Comparison of ENCODE assay signal across 29 cellular contexts in genomic region chr10:93190377-93190776, GRCh38.
DNase-seq lines count a peak whose midpoint lies in the region; ATAC-seq, FAIRE-seq and TF ChIP-seq lines count a peak whose summit lies in the region.
"Had no signal": no experiment of that assay in that cellular context is flagged by ENCODE, and none has a peak within 500 bp of the region (broad histone marks: within the 10 kb centered on the region; RNA-seq: fewer than 3 reads in every experiment).

No MANE protein-coding gene starts in this region.

- no peak overlapping the region for H3K56ac ChIP-seq in H1 (replicated peaks; ENCODE audit: insufficient read length, low read depth, low read length)

- H3K9ac ChIP-seq in H1 (replicated peaks in 1 of 4; ENCODE audit: extremely low read depth in 1 of 4, low read depth in 3 of 4, low read length in 3 of 4), result no peak overlapping the region
- H3K9ac ChIP-seq: GM23248 had no signal

- H3K4me1 ChIP-seq in breast epithelium (no peaks in the 10 kb centered on the region), H1 (replicated peaks in 1 of 4; ENCODE audit: control insufficient read depth in 3 of 4, insufficient read depth in 4 of 4, low read length in 3 of 4) (peaks cover 0 to 3% (median 3%) of the 10 kb centered on the region in 4 experiments; a peak in 2 of 7 replicates), thyroid gland (peaks cover 4 to 10% of the 10 kb centered on the region in 2 donors)
- H3K4me1 ChIP-seq: gastrocnemius medialis had no signal

- no peaks in the 10 kb centered on the region for H3K9me3 Mint-ChIP-seq in MCF 10A (ENCODE audit: unreplicated experiment)
- H3K9me3 Mint-ChIP-seq in activated CD4-positive, alpha-beta T cell treated with anti-CD3 and anti-CD28 coated beads, Interleukin-2, amount 10 ng/mL, durations not matched to agents 7 days and 5 days, result no peaks in the 10 kb centered on the region
- H3K9me3 Mint-ChIP-seq: activated CD4-positive, alpha-beta T cell treated with anti-CD3 and anti-CD28 coated beads, Interleukin-2, amount 10 ng/mL, durations not matched to agents 24 days and 14 days; activated naive CD8-positive, alpha-beta T cell treated with anti-CD3 and anti-CD28 coated beads, Interleukin-2, amount 50 U/mL, for 24 hours; IgD-negative memory B cell; natural killer cell; stimulated activated naive CD8-positive, alpha-beta T cell treated with anti-CD3 and anti-CD28 coated beads, Interleukin-15, amount 100 ng/mL, for 72 hours had no signal

- TF ChIP-seq POLR2A in breast epithelium (IDR thresholded peaks at IDR 0.05), result no peak
- TF ChIP-seq POLR2A in H1 (IDR thresholded peaks at IDR 0.05; ENCODE audit: control extremely low read depth in 1 of 2, low read depth in 2 of 2, low read length in 2 of 2), result no peak
- no peak for TF ChIP-seq POLR2A in thyroid gland (IDR thresholded peaks at IDR 0.05)

- H3K36me3 ChIP-seq in breast epithelium (no peaks in the 10 kb centered on the region), H1 (ENCODE audit: control insufficient read depth in 2 of 4, insufficient read depth in 4 of 4, low read length in 3 of 4) (no peaks in the 10 kb centered on the region), thyroid gland (no peaks in the 10 kb centered on the region)
- H3K36me3 ChIP-seq: gastrocnemius medialis, MG63, tibial artery, WERI-Rb-1 had no signal

- no peak overlapping the region for H2AK5ac ChIP-seq in H1 (ENCODE audit: low read depth, low read length)

- no peak overlapping the region for H4K8ac ChIP-seq in H1 (ENCODE audit: extremely low read depth, insufficient read depth, low read length)

- no peaks in the 10 kb centered on the region for H3K23me2 ChIP-seq in H1 (ENCODE audit: low read depth, low read length)

- TF ChIP-seq CTCF in breast epithelium (IDR thresholded peaks at IDR 0.05) (no peak), MCF 10A (IDR thresholded peaks at IDR 0.05; ENCODE audit: unreplicated experiment) (no peak), H1 (IDR thresholded peaks at IDR 0.05; ENCODE audit: control extremely low read depth in 1 of 3, insufficient read depth in 1 of 3, low read depth in 1 of 3, low read length in 3 of 3) (no peak), thyroid gland (IDR thresholded peaks at IDR 0.05) (no peak)

- no peaks in the 10 kb centered on the region for H3K27me3 ChIP-seq in breast epithelium
- no peaks in the 10 kb centered on the region for H3K27me3 ChIP-seq in H1 (replicated peaks in 1 of 4; ENCODE audit: control insufficient read depth in 3 of 4, extremely low read depth in 1 of 4, insufficient read depth in 3 of 4, low read length in 3 of 4)
- no peaks in the 10 kb centered on the region for H3K27me3 ChIP-seq in thyroid gland
- H3K27me3 ChIP-seq: gastrocnemius medialis, MG63, tibial artery had no signal

- no peaks in the 10 kb centered on the region for H3K9me3 ChIP-seq in breast epithelium
- H3K9me3 ChIP-seq in H1 (ENCODE audit: insufficient read depth in 2 of 2, low read depth in 1 of 2, low read length in 1 of 2), result no peaks in the 10 kb centered on the region
- no peaks in the 10 kb centered on the region for H3K9me3 ChIP-seq in thyroid gland
- H3K9me3 ChIP-seq: gastrocnemius medialis, MG63, tibial artery had no signal

- WGBS in H1 (ENCODE audit: extremely low coverage in 1 of 2, insufficient coverage in 1 of 2, insufficient read length in 1 of 2, insufficient replicate concordance in 2 of 2, low coverage in 1 of 2, low lambda C conversion rate in 2 of 2, missing lambda C conversion rate in 1 of 2), 2 experiments, result 31% methylated on average over 3 of the region's 3 CpGs; no CpG with 5 or more reads in 1 of the 2 experiments
- whole genome bisulfite sequencing in thyroid gland, 2 donors, result 46 to 64% methylated on average over 2 to 3 of the region's 3 CpGs

- no peaks in the 10 kb centered on the region for H3K4me1 Mint-ChIP-seq in MCF 10A (ENCODE audit: insufficient read depth, unreplicated experiment)
- no peaks in the 10 kb centered on the region for H3K4me1 Mint-ChIP-seq in activated CD4-positive, alpha-beta T cell treated with anti-CD3 and anti-CD28 coated beads, Interleukin-2, amount 10 ng/mL, durations not matched to agents 7 days and 5 days
- H3K4me1 Mint-ChIP-seq: activated CD4-positive, alpha-beta T cell treated with anti-CD3 and anti-CD28 coated beads, Interleukin-2, amount 10 ng/mL, durations not matched to agents 24 days and 14 days; activated CD8-positive, alpha-beta memory T cell treated with anti-CD3 and anti-CD28 coated beads, Interleukin-2, amount 10 ng/mL, durations not matched to agents 7 days and 5 days; activated naive CD8-positive, alpha-beta T cell treated with anti-CD3 and anti-CD28 coated beads, Interleukin-2, amount 50 U/mL, for 24 hours; natural killer cell; stimulated activated naive CD8-positive, alpha-beta T cell treated with anti-CD3 and anti-CD28 coated beads, Interleukin-15, amount 100 ng/mL, for 72 hours had no signal

- FAIRE-seq in H1 (lab: Jason Lieb, UNC), result peak; percentile 52

- H3K4me3 ChIP-seq in breast epithelium (no peak overlapping the region), H1 (ENCODE audit: extremely low read depth in 1 of 4, insufficient read depth in 2 of 4, low read depth in 3 of 4, low read length in 4 of 4) (no peak overlapping the region), thyroid gland (replicated peaks in 1 of 3) (no peak overlapping the region)
- H3K4me3 ChIP-seq: dorsolateral prefrontal cortex, gastrocnemius medialis, GM23248, MG63, smooth muscle cell, tibial artery had no signal

- DNase-seq in breast epithelium (ENCODE audit: low spot score in 2 of 2), result no peak
- DNase-seq in MCF 10A (ENCODE audit: unreplicated experiment), result no peak
- DNase-seq in NOMO-1 treated with dmso at 0.1 percent for 144 hours (lab: John Stamatoyannopoulos, UW; ENCODE audit: unreplicated experiment), result peak; percentile 42
- no peak for DNase-seq in H1 (ENCODE audit: low read depth in 1 of 2, low spot score in 2 of 2)
- no peak for DNase-seq in thyroid gland
- no peak for DNase-seq in A172 (ENCODE audit: low spot score)
- no peak for DNase-seq in activated CD4-positive, alpha-beta T cell treated with anti-CD3 and anti-CD28 coated beads, Interleukin-2, amount 10 ng/mL, durations not matched to agents 7 days and 5 days
- DNase-seq: 8988T; activated CD4-positive, alpha-beta T cell treated with anti-CD3 and anti-CD28 coated beads, Interleukin-2, amount 10 ng/mL, durations not matched to agents 24 days and 14 days; activated CD8-positive, alpha-beta memory T cell treated with anti-CD3 and anti-CD28 coated beads, Interleukin-2, amount 10 ng/mL, durations not matched to agents 7 days and 5 days; activated naive CD8-positive, alpha-beta T cell treated with anti-CD3 and anti-CD28 coated beads, Interleukin-2, amount 50 U/mL, for 24 hours; activated T-cell treated with anti-CD3 and anti-CD28 coated beads, Interleukin-2, amount 50 U/mL, for 48 hours; cerebellar nuclear complex; dorsolateral prefrontal cortex; gastrocnemius medialis; GM23248; MG63; natural killer cell; NCI-H1694 treated with DMSO at 0.1 percent for 48 hours; NCI-H526; stimulated activated CD4-positive, alpha-beta T cell treated with anti-CD3 and anti-CD28 coated beads, Interleukin-1b, Interleukin-23, amount 100 ng/mL, for 48 hours; stimulated activated CD8-positive, alpha-beta memory T cell treated with anti-CD3 and anti-CD28 coated beads, Interleukin-4, amount 100 ng/mL, for 48 hours; stimulated activated naive CD8-positive, alpha-beta T cell treated with anti-CD3 and anti-CD28 coated beads, Interleukin-15, amount 100 ng/mL, for 72 hours; T-helper 9 cell; tibial artery; WERI-Rb-1 had no signal

- H2AFZ ChIP-seq in H1 (ENCODE audit: low read length), result no peak overlapping the region; the same call in 1 of the 2 replicates
- H2AFZ ChIP-seq: GM23248 had no signal

- intact Hi-C loops in breast epithelium (cut with DNase I; ENCODE audit: low total_unique reads), result no loop called here
- intact Hi-C loops in MCF 10A (cut with micrococcal nuclease), result no loop called here
- intact Hi-C loops in thyroid gland (cut with DNase I), result no loop called here

- no peaks in the 10 kb centered on the region for H3K27me3 Mint-ChIP-seq in MCF 10A (ENCODE audit: insufficient read depth, unreplicated experiment)
- peaks cover 2% of the 10 kb centered on the region for H3K27me3 Mint-ChIP-seq in activated CD4-positive, alpha-beta T cell treated with anti-CD3 and anti-CD28 coated beads, Interleukin-2, amount 10 ng/mL, durations not matched to agents 7 days and 5 days

- H3K79me2 ChIP-seq in H1 (ENCODE audit: control insufficient read depth in 1 of 2, insufficient read depth in 2 of 2, low read length in 2 of 2), result no peaks in the 10 kb centered on the region

- H2BK15ac ChIP-seq in H1 (ENCODE audit: low read length), result no peak overlapping the region

- no peak overlapping the region for H3K14ac ChIP-seq in H1 (ENCODE audit: insufficient read length)

- no peak overlapping the region for H3K27ac Mint-ChIP-seq in MCF 10A (ENCODE audit: low read depth, unreplicated experiment)
- H3K27ac Mint-ChIP-seq in activated CD4-positive, alpha-beta T cell treated with anti-CD3 and anti-CD28 coated beads, Interleukin-2, amount 10 ng/mL, durations not matched to agents 7 days and 5 days, result no peak overlapping the region
- H3K27ac Mint-ChIP-seq: activated CD4-positive, alpha-beta T cell treated with anti-CD3 and anti-CD28 coated beads, Interleukin-2, amount 10 ng/mL, durations not matched to agents 24 days and 14 days; activated CD8-positive, alpha-beta memory T cell treated with anti-CD3 and anti-CD28 coated beads, Interleukin-2, amount 10 ng/mL, durations not matched to agents 7 days and 5 days; activated naive CD8-positive, alpha-beta T cell treated with anti-CD3 and anti-CD28 coated beads, Interleukin-2, amount 50 U/mL, for 24 hours; natural killer cell; stimulated activated naive CD8-positive, alpha-beta T cell treated with anti-CD3 and anti-CD28 coated beads, Interleukin-15, amount 100 ng/mL, for 72 hours had no signal

- BruUV-seq in MCF 10A (replicated peaks; lab: Mats Ljungman, UMichigan), result no TSS peak

- H4K20me1 ChIP-seq in H1 (replicated peaks in 1 of 2; ENCODE audit: control insufficient read depth in 1 of 2, insufficient read depth in 2 of 2, low read length in 2 of 2), result no peaks in the 10 kb centered on the region

- no peak overlapping the region for H4K91ac ChIP-seq in H1 (replicated peaks; ENCODE audit: insufficient read length, low read length)

- H3K4me2 ChIP-seq in H1 (ENCODE audit: insufficient read depth in 1 of 2, low read depth in 2 of 2, low read length in 2 of 2), result no peak overlapping the region
- H3K4me2 ChIP-seq: smooth muscle cell had no signal

- H2BK120ac ChIP-seq in H1 (replicated peaks; ENCODE audit: low read depth, low read length), result no peak overlapping the region

- H4K5ac ChIP-seq in H1 (ENCODE audit: insufficient read length, low read depth, low read length), result no peak overlapping the region

- POLR2A ChIA-PET in MCF 10A (lab: Yijun Ruan, JAX), result no interaction called here
- POLR2A ChIA-PET in H1 (lab: Charles Lee; ENCODE audit: partially characterized antibody), result no interaction called here
- POLR2A ChIA-PET in activated CD4-positive, alpha-beta T cell treated with anti-CD3 and anti-CD28 coated beads, Interleukin-2, amount 10 ng/mL, durations not matched to agents 7 days and 5 days (lab: Charles Lee), result no interaction called here

- no peak overlapping the region for H2BK5ac ChIP-seq in H1 (ENCODE audit: low read depth, low read length)

- ATAC-seq in GM18867 (IDR thresholded peaks at IDR 0.05; ENCODE audit: unreplicated experiment), result no peak
- ATAC-seq: activated CD8-positive, alpha-beta memory T cell treated with anti-CD3 and anti-CD28 coated beads, Interleukin-2, amount 10 ng/mL, durations not matched to agents 7 days and 5 days; activated naive CD8-positive, alpha-beta T cell treated with anti-CD3 and anti-CD28 coated beads, Interleukin-2, amount 50 U/mL, for 24 hours; gastrocnemius medialis; natural killer cell; stimulated activated naive CD8-positive, alpha-beta T cell treated with anti-CD3 and anti-CD28 coated beads, Interleukin-15, amount 100 ng/mL, for 72 hours had no signal

- TF ChIP-seq EP300 in H1 (IDR thresholded peaks at IDR 0.05; ENCODE audit: borderline replicate concordance in 1 of 2, low read depth in 2 of 2, low read length in 2 of 2), result no peak

- no peak overlapping the region for H2BK20ac ChIP-seq in H1 (ENCODE audit: low read length)

- H3K18ac ChIP-seq in H1 (ENCODE audit: extremely low read depth, low read length), result no peak overlapping the region

- no peak for TF ChIP-seq RAD21 in H1 (IDR thresholded peaks at IDR 0.05 in 1 of 2, conservative IDR thresholded peaks at IDR 0.05 in 1 of 2; ENCODE audit: low read depth in 2 of 2, low read length in 2 of 2)

- H3K4ac ChIP-seq in H1 (replicated peaks; ENCODE audit: insufficient read length, low read depth, low read length), result no peak overlapping the region

- CTCF ChIA-PET in MCF 10A (lab: Yijun Ruan, JAX), result interaction anchor here (1.1 kb wide), 1 partner anchor 65 kb away, joined by 3 read pairs; no protein-coding TSS in a partner anchor
- CTCF ChIA-PET in H1 (lab: Charles Lee; ENCODE audit: partially characterized antibody), result interaction anchor here (1.3 kb wide), 1 partner anchor 63 kb away, joined by 4 read pairs; no protein-coding TSS in a partner anchor
- CTCF ChIA-PET in activated CD4-positive, alpha-beta T cell treated with anti-CD3 and anti-CD28 coated beads, Interleukin-2, amount 10 ng/mL, durations not matched to agents 7 days and 5 days (lab: Charles Lee), result no interaction called here

- no peak overlapping the region for H3K23ac ChIP-seq in H1 (ENCODE audit: insufficient read length)

- H3K36me3 Mint-ChIP-seq in MCF 10A (ENCODE audit: insufficient read depth, unreplicated experiment), result no peaks in the 10 kb centered on the region
- H3K36me3 Mint-ChIP-seq in activated CD4-positive, alpha-beta T cell treated with anti-CD3 and anti-CD28 coated beads, Interleukin-2, amount 10 ng/mL, durations not matched to agents 7 days and 5 days (ENCODE audit: low read depth), result no peaks in the 10 kb centered on the region
- H3K36me3 Mint-ChIP-seq: activated CD8-positive, alpha-beta memory T cell treated with anti-CD3 and anti-CD28 coated beads, Interleukin-2, amount 10 ng/mL, durations not matched to agents 7 days and 5 days; natural killer cell had no signal

- H3K27ac ChIP-seq in breast epithelium (peak overlapping the region; percentile 9 to 82), H1 (ENCODE audit: low read depth, low read length) (no peak overlapping the region), thyroid gland (peak overlapping the region in 2 of 3 donors; percentile 32 to 44)
- H3K27ac ChIP-seq: gastrocnemius medialis, GM23248, tibial artery, WERI-Rb-1 had no signal

- no peaks in the 10 kb centered on the region for H3K79me1 ChIP-seq in H1 (ENCODE audit: low read depth, low read length)

- H3K4me3 Mint-ChIP-seq in MCF 10A (ENCODE audit: unreplicated experiment), result no peak overlapping the region
- H3K4me3 Mint-ChIP-seq in activated CD4-positive, alpha-beta T cell treated with anti-CD3 and anti-CD28 coated beads, Interleukin-2, amount 10 ng/mL, durations not matched to agents 7 days and 5 days, result no peak overlapping the region
- H3K4me3 Mint-ChIP-seq: activated CD4-positive, alpha-beta T cell treated with anti-CD3 and anti-CD28 coated beads, Interleukin-2, amount 10 ng/mL, durations not matched to agents 24 days and 14 days; activated CD8-positive, alpha-beta memory T cell treated with anti-CD3 and anti-CD28 coated beads, Interleukin-2, amount 10 ng/mL, durations not matched to agents 7 days and 5 days; activated naive CD8-positive, alpha-beta T cell treated with anti-CD3 and anti-CD28 coated beads, Interleukin-2, amount 50 U/mL, for 24 hours; IgD-negative memory B cell; natural killer cell; stimulated activated naive CD8-positive, alpha-beta T cell treated with anti-CD3 and anti-CD28 coated beads, Interleukin-15, amount 100 ng/mL, for 72 hours had no signal

- H2BK12ac ChIP-seq in H1 (ENCODE audit: low read depth, low read length), result no peak overlapping the region
